Comparison of ENCODE assay signal across 8 cellular contexts in the genomic region with DNA sequence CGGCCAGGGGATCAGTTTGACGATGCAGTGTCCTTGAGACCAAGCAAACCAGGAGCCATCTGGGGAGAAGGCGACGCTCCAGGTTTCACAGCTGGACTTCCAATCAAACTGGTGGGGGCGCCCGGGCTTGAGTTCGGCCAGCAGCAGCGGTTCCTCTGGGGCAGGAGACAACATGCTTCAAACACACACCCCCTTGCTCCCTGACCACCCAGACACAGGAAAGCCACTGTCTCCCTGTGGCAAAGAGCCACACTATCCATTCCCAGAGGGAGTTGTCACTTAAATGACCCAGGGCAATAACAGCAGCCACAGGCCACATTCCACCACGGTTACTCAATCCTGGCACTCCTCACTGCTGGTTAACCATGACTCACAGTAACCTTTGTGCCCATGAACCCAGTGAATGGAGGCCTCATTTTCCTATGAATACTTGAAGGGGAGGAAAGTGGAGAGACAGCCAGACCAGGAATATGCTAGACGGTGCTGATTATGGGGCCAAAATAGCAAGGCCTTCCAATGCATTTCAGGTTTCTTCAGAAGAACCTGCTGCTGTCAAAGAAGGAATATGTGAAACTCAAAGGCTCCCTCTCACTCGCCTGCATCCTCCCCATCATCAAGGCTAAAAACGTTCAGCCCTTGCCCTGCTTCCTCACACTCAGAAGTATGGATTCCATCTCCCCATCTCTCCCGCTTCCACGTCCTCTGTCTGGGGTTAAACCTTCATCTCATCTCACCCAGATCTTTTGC. TPM values are rescaled to one million over a fixed set of nuclear protein-coding genes. Genes with fewer than 3 reads are reported as not detected.
DNase-seq lines count a peak whose midpoint lies in the region; ATAC-seq and TF ChIP-seq lines count a peak whose summit lies in the region.

No MANE protein-coding gene starts in this region.

- H3K27ac ChIP-seq in RWPE2 (ENCODE audit: poor library complexity, severe bottlenecking) (peak overlapping the region; percentile 81), epithelial cell of prostate (peak overlapping the region; percentile 66), muscle layer of colon (ENCODE audit: low read depth, low read length) (peak overlapping the region; percentile 6), uterus (peak overlapping the region; percentile 28 to 48)

- H3K27me3 ChIP-seq in RWPE2 (ENCODE audit: insufficient read depth, poor library complexity, severe bottlenecking) (no peaks in the 10 kb centered on the region), muscle layer of colon (ENCODE audit: control insufficient read depth in 1 of 2, insufficient read depth in 2 of 2, low read length in 2 of 2) (no peaks in the 10 kb centered on the region), uterus (no peaks in the 10 kb centered on the region)

- H3K4me1 ChIP-seq in RWPE2 (ENCODE audit: insufficient read depth, poor library complexity, severe bottlenecking) = peaks cover 23% of the 10 kb centered on the region
- peaks cover 29% of the 10 kb centered on the region for H3K4me1 ChIP-seq in muscle layer of colon (ENCODE audit: insufficient read depth, low read length)
- peaks cover 0 to 7% of the 10 kb centered on the region in 2 donors for H3K4me1 ChIP-seq in uterus

- H3K36me3 ChIP-seq in RWPE2 (ENCODE audit: low read depth) = peaks cover 45% of the 10 kb centered on the region
- H3K36me3 ChIP-seq in muscle layer of colon (ENCODE audit: insufficient read depth, low read length) = peaks cover 11% of the 10 kb centered on the region
- H3K36me3 ChIP-seq in uterus = no peaks in the 10 kb centered on the region

- no peak for TF ChIP-seq POLR2A in uterus (IDR thresholded peaks at IDR 0.05)

- intact Hi-C loops in uterus (cut with DNase I; ENCODE audit: low total_unique reads) = no loop called here

- no peak overlapping the region for H3K9ac ChIP-seq in muscle layer of colon (ENCODE audit: low read length)

- ATAC-seq in RWPE2 (ENCODE audit: low read depth) = peak; percentile 96
- ATAC-seq in GM21381 (IDR thresholded peaks at IDR 0.05; ENCODE audit: unreplicated experiment) = no peak

- no peaks in the 10 kb centered on the region for H3K9me3 ChIP-seq in RWPE2 (ENCODE audit: severe bottlenecking)
- H3K9me3 ChIP-seq in muscle layer of colon (ENCODE audit: low read length) = no peaks in the 10 kb centered on the region
- no peaks in the 10 kb centered on the region for H3K9me3 ChIP-seq in uterus

- peak; percentile 98 for DNase-seq in ELR (ENCODE audit: low read depth)
- DNase-seq in RWPE2 (ENCODE audit: low spot score) = peak; percentile 83
- DNase-seq in epithelial cell of prostate (ENCODE audit: low read depth, low spot score) = peak; percentile 79
- peak; percentile 45 to 60 for DNase-seq in uterus
- no peak for DNase-seq in NCI-H1092 (lab: John Stamatoyannopoulos, UW)
- DNase-seq in NAMALWA (ENCODE audit: low spot score) = no peak

- H3K4me3 ChIP-seq in RWPE2 (ENCODE audit: severe bottlenecking) (no peak overlapping the region), muscle layer of colon (ENCODE audit: low read depth in 1 of 2, low read length in 2 of 2) (no peak overlapping the region), uterus (no peak overlapping the region)

- peak; percentile 21 for TF ChIP-seq CTCF in RWPE2 (IDR thresholded peaks at IDR 0.05; ENCODE audit: poor library complexity, severe bottlenecking)
- no peak for TF ChIP-seq CTCF in uterus (IDR thresholded peaks at IDR 0.05)

RNA-seq across cellular contexts. Expression of gene WSB2, which starts 8.5 kb away (rescaled TPM):
- total RNA-seq in uterus = 10 to 100 TPM; 22.4 to 59.2 (median 45.0) TPM

RNA-seq across cellular contexts. Expression of gene RFC5, which starts 36.0 kb away (rescaled TPM):
- 10 to 100 TPM in 3 of 4 donors, 1 to 10 TPM in 1; 4.6 to 24.7 (median 14.0) TPM for total RNA-seq in uterus

RNA-seq across cellular contexts. Expression of gene VSIG10, which starts 51.3 kb away (rescaled TPM):
- total RNA-seq in uterus = 10 to 100 TPM; 27.6 to 59.9 (median 39.4) TPM

Comparison
In these comparisons a context has a peak if more than half of its experiments do, and no peak if none do; other contexts are left out.
1. DNase-seq: peak in ELR (single experiment), RWPE2 (single experiment), epithelial cell of prostate (single experiment) and uterus (2 of 2); none in NCI-H1092 (single experiment) and NAMALWA (single experiment).
2. H3K27ac ChIP-seq: peak in every context shown above with its lines; median percentile 81 in RWPE2; 66 in epithelial cell of prostate; 38 in uterus; 6 in muscle layer of colon.